8 cellular contexts compared by ENCODE assay signal in genomic region chr5:40798856-40799210, GRCh38. TPM values are rescaled to one million over a fixed set of nuclear protein-coding genes. Genes with fewer than 3 reads are reported as not detected.
DNase-seq lines count a peak whose midpoint lies in the region; ATAC-seq and TF ChIP-seq lines count a peak whose summit lies in the region.

No MANE protein-coding gene starts in this region.

- H3K27me3 Mint-ChIP-seq in CD4-positive, CD25-positive, alpha-beta regulatory T cell = peaks cover 13% of the 10 kb centered on the region
- peaks cover 6% of the 10 kb centered on the region for H3K27me3 Mint-ChIP-seq in endothelial cell (ENCODE audit: unreplicated experiment)

- peaks cover 7% of the 10 kb centered on the region for H3K36me3 Mint-ChIP-seq in CD4-positive, CD25-positive, alpha-beta regulatory T cell
- H3K36me3 Mint-ChIP-seq in endothelial cell (ENCODE audit: low read depth, unreplicated experiment) = peaks cover 8% of the 10 kb centered on the region

- H3K9me3 Mint-ChIP-seq in CD4-positive, CD25-positive, alpha-beta regulatory T cell = no peaks in the 10 kb centered on the region
- no peaks in the 10 kb centered on the region for H3K9me3 Mint-ChIP-seq in endothelial cell (ENCODE audit: unreplicated experiment)

- no TSS peak for BruUV-seq in PC-9 (replicated peaks; lab: Mats Ljungman, UMichigan)

- peaks cover 22 to 49% (median 35%) of the 10 kb centered on the region in 4 donors for H3K4me1 Mint-ChIP-seq in CD4-positive, CD25-positive, alpha-beta regulatory T cell
- H3K4me1 Mint-ChIP-seq in endothelial cell (ENCODE audit: unreplicated experiment) = peaks cover 23% of the 10 kb centered on the region

- H4K20me1 ChIP-seq in PC-9 (ENCODE audit: insufficient read depth) (peaks cover 30% of the 10 kb centered on the region), osteoblast (ENCODE audit: insufficient read depth, low read length) (peaks cover 19% of the 10 kb centered on the region)

- DNase-seq in CD4-positive, CD25-positive, alpha-beta regulatory T cell = no peak
- DNase-seq in PC-9 = no peak
- no peak for DNase-seq in endothelial cell (ENCODE audit: low spot score)
- peak; percentile 78 for DNase-seq in osteoblast (ENCODE audit: insufficient read length, low spot score, missing footprints)
- DNase-seq in posterior cingulate gyrus = no peak
- DNase-seq in NCI-H2196 (lab: John Stamatoyannopoulos, UW; ENCODE audit: unreplicated experiment) = no peak

- H3K4me3 Mint-ChIP-seq in CD4-positive, CD25-positive, alpha-beta regulatory T cell = peak overlapping the region; percentile 90 to 97 (median 92)
- peak overlapping the region; percentile 94 for H3K4me3 Mint-ChIP-seq in endothelial cell (ENCODE audit: unreplicated experiment)

- H3K4me3 ChIP-seq in CD4-positive, CD25-positive, alpha-beta regulatory T cell (ENCODE audit: low read depth, low read length) = peak overlapping the region; percentile 83
- H3K4me3 ChIP-seq in PC-9 (peak overlapping the region; percentile 99), osteoblast (ENCODE audit: insufficient read depth, low read length) (peak overlapping the region; percentile 96)

- peak overlapping the region; percentile 100 for H2AFZ ChIP-seq in PC-9
- peak overlapping the region; percentile 100 for H2AFZ ChIP-seq in osteoblast (ENCODE audit: low read length)

- TF ChIP-seq CTCF in PC-9 (conservative IDR thresholded peaks at IDR 0.05) = no peak
- no peak for TF ChIP-seq CTCF in endothelial cell (IDR thresholded peaks at IDR 0.05; ENCODE audit: unreplicated experiment)
- TF ChIP-seq CTCF in osteoblast (IDR thresholded peaks at IDR 0.05; ENCODE audit: extremely low read depth, low read depth, low read length) = no peak

- H3K27ac Mint-ChIP-seq in CD4-positive, CD25-positive, alpha-beta regulatory T cell = peak overlapping the region; percentile 86 to 96 (median 95)
- H3K27ac Mint-ChIP-seq in endothelial cell (ENCODE audit: unreplicated experiment) = peak overlapping the region; percentile 86

- H3K27ac ChIP-seq in CD4-positive, CD25-positive, alpha-beta regulatory T cell (ENCODE audit: insufficient read depth, low read length, poor library complexity, severe bottlenecking) = peak overlapping the region; percentile 83
- H3K27ac ChIP-seq in PC-9 (peak overlapping the region; percentile 68), osteoblast (ENCODE audit: low read depth, low read length) (peak overlapping the region; percentile 88)

- H3F3A ChIP-seq in PC-9 (ENCODE audit: insufficient read depth, low read depth) = peaks cover 25% of the 10 kb centered on the region

- H3K4me2 ChIP-seq in PC-9 (peak overlapping the region; percentile 81), osteoblast (ENCODE audit: insufficient read depth, low read length) (peak overlapping the region; percentile 96)

- POLR2A ChIA-PET in PC-9 (lab: Charles Lee; ENCODE audit: unreplicated experiment) = interaction anchor here (0.5 to 1.2 kb wide), 13 partner anchors 8 to 1543 kb away, joined by 3 to 24 read pairs (median 4); no protein-coding TSS in a partner anchor

- H3K9me3 ChIP-seq in CD4-positive, CD25-positive, alpha-beta regulatory T cell (ENCODE audit: control insufficient read depth in 2 of 2, low read length in 2 of 2) = no peaks in the 10 kb centered on the region
- H3K9me3 ChIP-seq in PC-9 (ENCODE audit: insufficient read depth, low read depth) = no peaks in the 10 kb centered on the region
- no peaks in the 10 kb centered on the region for H3K9me3 ChIP-seq in osteoblast (ENCODE audit: low read depth, low read length)

- ATAC-seq in CD4-positive, CD25-positive, alpha-beta regulatory T cell (ENCODE audit: low read depth in 2 of 2) = no peak
- no peak for ATAC-seq in HG02884 (IDR thresholded peaks at IDR 0.05; ENCODE audit: unreplicated experiment)
- no peak for ATAC-seq in GM18867 (IDR thresholded peaks at IDR 0.05; ENCODE audit: unreplicated experiment)

- CTCF ChIA-PET in PC-9 (lab: Charles Lee) = interaction anchor here (0.6 to 1.4 kb wide), 9 partner anchors 9 to 1378 kb away, joined by 3 to 20 read pairs (median 5); partner anchors contain the start of gene RPL37

- intact Hi-C loops in PC-9 (cut with micrococcal nuclease; ENCODE audit: unreplicated experiment) (loop anchor here (1.0 kb wide), 2 partner anchors 36 to 44 kb away; partner anchors contain the start of genes RPL37 and TTC33), posterior cingulate gyrus (cut with DNase I) (loop anchor here (1.0 kb wide), 1 partner anchor 35 kb away; no protein-coding TSS in a partner anchor)

- H3K27me3 ChIP-seq in CD4-positive, CD25-positive, alpha-beta regulatory T cell (ENCODE audit: control insufficient read depth, insufficient read depth, low read length) = no peaks in the 10 kb centered on the region
- no peaks in the 10 kb centered on the region for H3K27me3 ChIP-seq in PC-9 (ENCODE audit: insufficient read depth, low read depth)
- H3K27me3 ChIP-seq in osteoblast (ENCODE audit: insufficient read depth, low read length) = no peaks in the 10 kb centered on the region

- peaks cover 28% of the 10 kb centered on the region for H3K4me1 ChIP-seq in CD4-positive, CD25-positive, alpha-beta regulatory T cell (ENCODE audit: control insufficient read depth, insufficient read depth, low read length, poor library complexity, severe bottlenecking)
- H3K4me1 ChIP-seq in PC-9 (replicated peaks; ENCODE audit: insufficient read depth) (peaks cover 29% of the 10 kb centered on the region), osteoblast (ENCODE audit: insufficient read depth, low read length) (peaks cover 18% of the 10 kb centered on the region)

- H3K9me2 ChIP-seq in PC-9 (ENCODE audit: insufficient read depth) = no peaks in the 10 kb centered on the region; the same call in 1 of the 2 replicates

- peaks cover 3% of the 10 kb centered on the region for H3K36me3 ChIP-seq in CD4-positive, CD25-positive, alpha-beta regulatory T cell (ENCODE audit: control insufficient read depth, insufficient read depth, low read length)
- H3K36me3 ChIP-seq in PC-9 (ENCODE audit: low read depth) (0 out of 2 replicates have a peak, but pooled peaks cover 6% of the 10 kb centered on the region), osteoblast (ENCODE audit: insufficient read depth, low read length) (peaks cover 3% of the 10 kb centered on the region)

- H3K79me2 ChIP-seq in PC-9 (ENCODE audit: low read depth) = peaks cover 51% of the 10 kb centered on the region
- H3K79me2 ChIP-seq in osteoblast (ENCODE audit: insufficient read depth, low read length) = peaks cover 38% of the 10 kb centered on the region

RNA-seq across cellular contexts. Expression of gene PRKAA1, which starts 0.7 kb away (rescaled TPM):
- 102 TPM for total RNA-seq in CD4-positive, CD25-positive, alpha-beta regulatory T cell
- polyA plus RNA-seq in CD4-positive, CD25-positive, alpha-beta regulatory T cell = 10 to 100 TPM; 34.1 to 55.8 (median 43.5) TPM
- 155 and 178 TPM in 2 replicates for total RNA-seq in PC-9 (2021)
- 95.4 TPM for total RNA-seq in endothelial cell (ENCODE audit: unreplicated experiment)
- 95.5 and 110 TPM in 2 replicates for total RNA-seq in osteoblast

RNA-seq across cellular contexts. Expression of gene RPL37, which starts 36.2 kb away (rescaled TPM):
- 1,729 TPM for total RNA-seq in CD4-positive, CD25-positive, alpha-beta regulatory T cell
- polyA plus RNA-seq in CD4-positive, CD25-positive, alpha-beta regulatory T cell = 1,000 to 10,000 TPM; 1,921 to 2,513 (median 2,239) TPM
- 3,889 and 3,938 TPM in 2 replicates for total RNA-seq in PC-9 (2021)
- total RNA-seq in endothelial cell (ENCODE audit: unreplicated experiment) = 1,272 TPM
- 220 and 385 TPM in 2 replicates for total RNA-seq in osteoblast

RNA-seq across cellular contexts. Expression of gene CARD6, which starts 42.3 kb away (rescaled TPM):
- total RNA-seq in CD4-positive, CD25-positive, alpha-beta regulatory T cell = 2.8 TPM
- polyA plus RNA-seq in CD4-positive, CD25-positive, alpha-beta regulatory T cell = 1 to 10 TPM; 3.7 to 5.8 (median 5.1) TPM
- 10.8 and 16.1 TPM in 2 replicates for total RNA-seq in PC-9 (2021)
- total RNA-seq in endothelial cell (ENCODE audit: unreplicated experiment) = 3.7 TPM
- total RNA-seq in osteoblast = 19.5 and 24.8 TPM in 2 replicates

RNA-seq across cellular contexts. Expression of gene TTC33, which starts 43.1 kb away (rescaled TPM):
- total RNA-seq in CD4-positive, CD25-positive, alpha-beta regulatory T cell = 12.0 TPM
- 10 to 100 TPM; 14.3 to 19.6 (median 16.9) TPM for polyA plus RNA-seq in CD4-positive, CD25-positive, alpha-beta regulatory T cell
- total RNA-seq in PC-9 (2021) (29.4 and 30.2 TPM in 2 replicates), endothelial cell (ENCODE audit: unreplicated experiment) (8.6 TPM), osteoblast (13.8 and 14.5 TPM in 2 replicates)
